Comparison of ENCODE assay signal across 28 cellular contexts in the genomic region with DNA sequence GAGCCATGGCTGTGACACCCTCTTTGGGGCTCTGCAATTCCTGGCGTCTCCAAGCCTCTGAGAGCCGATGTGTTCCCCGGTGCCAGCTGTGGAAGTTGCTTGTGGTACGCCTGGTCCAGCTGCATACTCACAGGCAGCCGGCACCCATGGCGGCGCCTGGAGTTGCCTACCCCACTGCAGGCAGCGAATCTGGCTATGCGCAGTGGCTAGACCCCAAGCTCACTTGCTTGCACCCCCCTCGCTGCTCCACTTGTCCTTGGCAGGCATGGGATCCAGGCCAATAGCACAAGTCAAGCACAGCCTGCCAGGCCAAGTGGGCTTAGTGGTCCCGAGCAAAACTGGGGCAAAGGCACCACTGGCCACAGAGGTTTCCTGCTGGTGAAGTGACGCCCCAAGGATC. TPM values are rescaled to one million over a fixed set of nuclear protein-coding genes. Genes with fewer than 3 reads are reported as not detected.
A peak's percentile ranks its signal among the peaks of the same experiment; 100 is the strongest.
DNase-seq lines count a peak whose midpoint lies in the region; ATAC-seq, FAIRE-seq and TF ChIP-seq lines count a peak whose summit lies in the region.
"Had no signal": no experiment of that assay in that cellular context is flagged by ENCODE, and none has a peak within 500 bp of the region (broad histone marks: within the 10 kb centered on the region; RNA-seq: fewer than 3 reads in every experiment).

No MANE protein-coding gene starts in this region.

- H3K4me2 ChIP-seq in GM23338, result no peak overlapping the region
- H3K4me2 ChIP-seq: A549; BLaER1 treated with 17β-estradiol and CSF1 and Interleukin-3, amounts not matched to agents 10 nM and 100 nM had no signal

- H3K9me2 ChIP-seq in GM23338 (ENCODE audit: insufficient read depth), result no peaks in the 10 kb centered on the region

- no peaks in the 10 kb centered on the region for H3K36me3 ChIP-seq in GM23338 (ENCODE audit: insufficient read depth)
- H3K36me3 ChIP-seq in kidney (ENCODE audit: control insufficient read depth in 1 of 2, insufficient read depth in 2 of 2, low read length in 2 of 2), result no peaks in the 10 kb centered on the region
- H3K36me3 ChIP-seq in ovary, result no peaks in the 10 kb centered on the region
- H3K36me3 ChIP-seq: BLaER1 treated with 17β-estradiol and CSF1 and Interleukin-3, amounts not matched to agents 10 nM and 100 nM; SJCRH30 had no signal

- intact Hi-C loops in CD14-positive monocyte (cut with micrococcal nuclease), result no loop called here
- intact Hi-C loops in kidney (cut with DNase I), result no loop called here
- intact Hi-C loops in ovary (cut with DNase I), result no loop called here

- H3K9me3 Mint-ChIP-seq in CD14-positive monocyte (peaks cover 0 to 2% (median 0%) of the 10 kb centered on the region in 7 donors), GM23338 (peaks cover 1% of the 10 kb centered on the region; the same call in 1 of the 3 replicates)
- H3K9me3 Mint-ChIP-seq in stimulated activated memory B cell treated with anti-CD40 and anti-IgM and Interleukin-4, amounts not matched to agents 10 μg/mL and 1 μg/mL and 100 μg/mL, for 72 hours, result peaks cover 7% of the 10 kb centered on the region

- no peaks in the 10 kb centered on the region for H3K27me3 Mint-ChIP-seq in CD14-positive monocyte (ENCODE audit: low read depth in 3 of 3)
- no peaks in the 10 kb centered on the region for H3K27me3 Mint-ChIP-seq in GM23338 (ENCODE audit: insufficient read depth, low read depth, poor library complexity)
- no peaks in the 10 kb centered on the region for H3K27me3 Mint-ChIP-seq in stimulated activated memory B cell treated with anti-CD40 and anti-IgM and Interleukin-4, amounts not matched to agents 10 μg/mL and 1 μg/mL and 100 μg/mL, for 72 hours
- H3K27me3 Mint-ChIP-seq: CD4-positive, alpha-beta memory T cell had no signal

- DNase-seq in CD14-positive monocyte (ENCODE audit: low spot score) (peak; percentile 38), GM23338 (ENCODE audit: low spot score) (peak; percentile 1), kidney (peak; percentile 51), MV-4-11 (lab: John Stamatoyannopoulos, UW) (no peak), ovary (no peak)
- no peak for DNase-seq in stimulated activated CD4-positive, alpha-beta T cell treated with anti-CD3 and anti-CD28 coated beads, Interleukin-4, amount 100 ng/mL, for 1 hour
- DNase-seq: AML-193; CD4-positive, alpha-beta memory T cell; COR-L47; DMS53; GOT3; HCEC 1CT; Karpas-422; NCI-H1092 treated with DMSO at 0.1 percent for 48 hours; NCI-H1436; NCI-H187; NCI-H2171 treated with DMSO at 0.1 percent for 48 hours; NCI-H345; NCI-H510A treated with DMSO at 0.1 percent for 48 hours; NCI-H748 treated with DMSO at 0.1 percent for 48 hours; SJCRH30 had no signal

- no peaks in the 10 kb centered on the region for H3K79me2 ChIP-seq in GM23338 (replicated peaks; ENCODE audit: insufficient read depth)

- no peak for TF ChIP-seq POLR2A in ovary (IDR thresholded peaks at IDR 0.05)

- TF ChIP-seq CTCF in CD14-positive monocyte (IDR thresholded peaks at IDR 0.05), result no peak
- no peak for TF ChIP-seq CTCF in GM23338 (conservative IDR thresholded peaks at IDR 0.05; ENCODE audit: low read depth in 2 of 2)
- no peak for TF ChIP-seq CTCF in kidney (IDR thresholded peaks at IDR 0.05; ENCODE audit: borderline replicate concordance, extremely low read depth, insufficient read depth)
- TF ChIP-seq CTCF in ovary (IDR thresholded peaks at IDR 0.05), result no peak

- 0 out of 2 replicates have a peak overlapping the region, but pooled peaks have one; percentile 25 for H2AFZ ChIP-seq in GM23338

- no peak overlapping the region for H3K27ac ChIP-seq in GM23338 (ENCODE audit: low read depth)
- no peak overlapping the region for H3K27ac ChIP-seq in kidney (ENCODE audit: low read depth in 2 of 2, low read length in 2 of 2)
- no peak overlapping the region for H3K27ac ChIP-seq in ovary
- H3K27ac ChIP-seq: A549; BLaER1 treated with 17β-estradiol and CSF1 and Interleukin-3, amounts not matched to agents 10 nM and 100 nM; SJCRH30 had no signal

- H3K4me1 Mint-ChIP-seq in CD14-positive monocyte, result no peaks in the 10 kb centered on the region
- H3K4me1 Mint-ChIP-seq in GM23338, result no peaks in the 10 kb centered on the region
- H3K4me1 Mint-ChIP-seq in stimulated activated memory B cell treated with anti-CD40 and anti-IgM and Interleukin-4, amounts not matched to agents 10 μg/mL and 1 μg/mL and 100 μg/mL, for 72 hours, result no peaks in the 10 kb centered on the region
- H3K4me1 Mint-ChIP-seq: CD4-positive, alpha-beta memory T cell had no signal

- H4K20me1 ChIP-seq in GM23338 (replicated peaks; ENCODE audit: insufficient read depth), result no peaks in the 10 kb centered on the region

- H3F3A ChIP-seq in GM23338 (replicated peaks; ENCODE audit: low read depth), result no peaks in the 10 kb centered on the region

- H3K4me3 ChIP-seq in GM23338 (no peak overlapping the region), kidney (ENCODE audit: low read length in 2 of 2) (no peak overlapping the region), ovary (no peak overlapping the region)
- H3K4me3 ChIP-seq: A549; BLaER1 treated with 17β-estradiol and CSF1 and Interleukin-3, amounts not matched to agents 10 nM and 100 nM; SJCRH30 had no signal

- H3K4me1 ChIP-seq in GM23338 (ENCODE audit: insufficient read depth) (no peaks in the 10 kb centered on the region), kidney (ENCODE audit: control insufficient read depth in 1 of 2, insufficient read depth in 1 of 2, low read depth in 1 of 2, low read length in 2 of 2) (no peaks in the 10 kb centered on the region), ovary (ENCODE audit: insufficient read depth) (no peaks in the 10 kb centered on the region)
- H3K4me1 ChIP-seq: A549; BLaER1 treated with 17β-estradiol and CSF1 and Interleukin-3, amounts not matched to agents 10 nM and 100 nM; SJCRH30 had no signal

- H3K9me3 ChIP-seq in kidney (ENCODE audit: control insufficient read depth in 1 of 2, low read length in 2 of 2) (no peaks in the 10 kb centered on the region), ovary (no peaks in the 10 kb centered on the region)
- H3K9me3 ChIP-seq: A549; BLaER1 treated with 17β-estradiol and CSF1 and Interleukin-3, amounts not matched to agents 10 nM and 100 nM; SJCRH30 had no signal

- WGBS in ovary, 3 donors, result 79 to 89% (median 83%) methylated on average over 12 of the region's 12 CpGs

- H3K27ac Mint-ChIP-seq in CD14-positive monocyte, result no peak overlapping the region
- no peak overlapping the region for H3K27ac Mint-ChIP-seq in GM23338
- H3K27ac Mint-ChIP-seq in stimulated activated memory B cell treated with anti-CD40 and anti-IgM and Interleukin-4, amounts not matched to agents 10 μg/mL and 1 μg/mL and 100 μg/mL, for 72 hours, result no peak overlapping the region
- H3K27ac Mint-ChIP-seq: CD4-positive, alpha-beta memory T cell had no signal

- TF ChIP-seq EP300 in ovary (IDR thresholded peaks at IDR 0.05), result no peak

- ATAC-seq in GM23338, result no peak
- peak; percentile 16 for ATAC-seq in stimulated activated memory B cell treated with anti-CD40 and anti-IgM and Interleukin-4, amounts not matched to agents 10 μg/mL and 1 μg/mL and 100 μg/mL, for 72 hours
- ATAC-seq: A549, SK-N-SH treated with all-trans-retinoic acid at 6 μM for 48 hours had no signal

- H3K27me3 ChIP-seq in GM23338 (ENCODE audit: insufficient read depth), result no peaks in the 10 kb centered on the region
- H3K27me3 ChIP-seq in ovary, result no peaks in the 10 kb centered on the region
- H3K27me3 ChIP-seq: BLaER1 treated with 17β-estradiol and CSF1 and Interleukin-3, amounts not matched to agents 10 nM and 100 nM; SJCRH30 had no signal

- FAIRE-seq in kidney (lab: Jason Lieb, UNC), result no peak
- FAIRE-seq: A549, G401.6, RCC 7860 had no signal

- no peaks in the 10 kb centered on the region for H3K36me3 Mint-ChIP-seq in CD14-positive monocyte
- H3K36me3 Mint-ChIP-seq in GM23338 (ENCODE audit: low read depth), result no peaks in the 10 kb centered on the region
- H3K36me3 Mint-ChIP-seq in stimulated activated memory B cell treated with anti-CD40 and anti-IgM and Interleukin-4, amounts not matched to agents 10 μg/mL and 1 μg/mL and 100 μg/mL, for 72 hours, result no peaks in the 10 kb centered on the region
- H3K36me3 Mint-ChIP-seq: CD4-positive, alpha-beta memory T cell had no signal

- H3K9ac ChIP-seq in kidney (ENCODE audit: low read length in 2 of 2), result no peak overlapping the region
- H3K9ac ChIP-seq: BLaER1 treated with 17β-estradiol and CSF1 and Interleukin-3, amounts not matched to agents 10 nM and 100 nM had no signal

- no peak overlapping the region for H3K4me3 Mint-ChIP-seq in CD14-positive monocyte
- H3K4me3 Mint-ChIP-seq in GM23338, result no peak overlapping the region
- H3K4me3 Mint-ChIP-seq in stimulated activated memory B cell treated with anti-CD40 and anti-IgM and Interleukin-4, amounts not matched to agents 10 μg/mL and 1 μg/mL and 100 μg/mL, for 72 hours, result no peak overlapping the region
- H3K4me3 Mint-ChIP-seq: CD4-positive, alpha-beta memory T cell had no signal

TF ChIP-seq in GM23338, 12 proteins besides CTCF, POLR2A, EP300 and RAD21 (continues in another document):
- TF ChIP-seq NANOG (IDR thresholded peaks at IDR 0.05; ENCODE audit: borderline replicate concordance), result no peak
- no peak for TF ChIP-seq STAT1 (IDR thresholded peaks at IDR 0.05; ENCODE audit: unreplicated experiment)
- TF ChIP-seq CREB1 (CRISPR knock-in tag; IDR thresholded peaks at IDR 0.05; ENCODE audit: low read depth), result no peak
- no peak for TF ChIP-seq ZNF331 (CRISPR knock-in tag; IDR thresholded peaks at IDR 0.05; ENCODE audit: low read depth)
- TF ChIP-seq EZH2 (IDR thresholded peaks at IDR 0.05; ENCODE audit: low read depth, unreplicated experiment), result no peak
- TF ChIP-seq ZNF114 (CRISPR knock-in tag; IDR thresholded peaks at IDR 0.05), result no peak
- TF ChIP-seq POLR2AphosphoS5 (IDR thresholded peaks at IDR 0.05; ENCODE audit: low read depth), result no peak
- no peak for TF ChIP-seq EZH2phosphoT487 (IDR thresholded peaks at IDR 0.05; ENCODE audit: unreplicated experiment)
- no peak for TF ChIP-seq JUNB (IDR thresholded peaks at IDR 0.05; ENCODE audit: unreplicated experiment)

RNA-seq across cellular contexts. Expression of a gene that starts 24.7 kb away (rescaled TPM):
- polyA plus RNA-seq in CD14-positive monocyte (not detected), GM23338 (2016; fragmentation: Nextera tagmentation; extraction: Ambion mirVana) (not detected in 2 replicates), kidney (ENCODE audit: insufficient read depth, low read depth, low replicate concordance) (not detected), ovary (not detected)
- not detected in 2 replicates for total RNA-seq in GM23338 (2014; rRNA removed; shearing (Covaris generic))
- total RNA-seq in kidney (not detected), ovary (not detected)
- total RNA-seq: CD4-positive, alpha-beta memory T cell; HT-29; SJCRH30 had no signal
- polyA plus RNA-seq: A549; CD4-positive, alpha-beta memory T cell had no signal

Comparison
In these comparisons a context has a peak if more than half of its experiments do, and no peak if none do; other contexts are left out.
1. DNase-seq: peak in CD14-positive monocyte (single experiment), GM23338 (single experiment) and kidney (single experiment); none in MV-4-11 (single experiment), stimulated activated CD4-positive, alpha-beta T cell treated with anti-CD3 and anti-CD28 coated beads, Interleukin-4, amount 100 ng/mL, for 1 hour (single experiment) and ovary (0 of 5).